Comparison of ENCODE assay signal across 1 cellular context in the genomic region with DNA sequence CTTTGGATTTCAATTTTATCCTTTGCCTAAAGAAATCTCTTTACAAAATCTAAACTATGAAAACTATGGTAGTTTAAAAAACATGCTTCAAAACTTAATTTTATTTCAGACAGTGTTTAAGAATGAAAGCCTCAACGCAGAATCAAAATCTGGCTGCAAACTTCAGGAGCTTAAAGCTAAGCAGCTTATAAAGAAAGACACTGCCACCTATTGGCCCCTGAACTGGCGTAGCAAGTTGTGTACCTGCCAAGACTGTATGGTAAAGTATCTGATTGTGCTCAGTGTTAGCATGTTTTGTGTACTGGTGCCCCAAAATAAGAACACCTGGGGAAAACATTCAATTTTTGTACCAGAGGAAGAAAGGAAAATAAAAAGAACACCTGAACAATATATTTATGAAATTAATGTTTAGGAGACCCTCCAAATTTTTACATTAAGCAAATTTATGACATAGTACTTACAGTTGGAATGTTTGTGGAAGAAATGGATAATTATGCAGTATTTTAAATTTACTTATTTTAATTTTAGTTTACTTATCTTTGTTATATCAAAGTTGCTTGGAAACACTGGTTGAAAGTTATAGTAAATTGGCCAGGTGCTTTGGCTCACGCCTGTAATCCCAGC.
TF ChIP-seq lines count a peak whose summit lies in the region.

No MANE protein-coding gene starts in this region.

TF ChIP-seq in K562, 482 proteins besides CTCF, POLR2A, EP300 and RAD21:
- TF ChIP-seq HLTF (IDR thresholded peaks at IDR 0.05) (no peak), DEAF1 (CRISPR knock-in tag; IDR thresholded peaks at IDR 0.05) (peak; percentile 34; the same call in 1 of the 2 replicates), EHMT2 (IDR thresholded peaks at IDR 0.05) (no peak), RBM17 (IDR thresholded peaks at IDR 0.05; ENCODE audit: borderline replicate concordance, low read depth, low read length) (no peak)
- TF ChIP-seq, protein P1, sequence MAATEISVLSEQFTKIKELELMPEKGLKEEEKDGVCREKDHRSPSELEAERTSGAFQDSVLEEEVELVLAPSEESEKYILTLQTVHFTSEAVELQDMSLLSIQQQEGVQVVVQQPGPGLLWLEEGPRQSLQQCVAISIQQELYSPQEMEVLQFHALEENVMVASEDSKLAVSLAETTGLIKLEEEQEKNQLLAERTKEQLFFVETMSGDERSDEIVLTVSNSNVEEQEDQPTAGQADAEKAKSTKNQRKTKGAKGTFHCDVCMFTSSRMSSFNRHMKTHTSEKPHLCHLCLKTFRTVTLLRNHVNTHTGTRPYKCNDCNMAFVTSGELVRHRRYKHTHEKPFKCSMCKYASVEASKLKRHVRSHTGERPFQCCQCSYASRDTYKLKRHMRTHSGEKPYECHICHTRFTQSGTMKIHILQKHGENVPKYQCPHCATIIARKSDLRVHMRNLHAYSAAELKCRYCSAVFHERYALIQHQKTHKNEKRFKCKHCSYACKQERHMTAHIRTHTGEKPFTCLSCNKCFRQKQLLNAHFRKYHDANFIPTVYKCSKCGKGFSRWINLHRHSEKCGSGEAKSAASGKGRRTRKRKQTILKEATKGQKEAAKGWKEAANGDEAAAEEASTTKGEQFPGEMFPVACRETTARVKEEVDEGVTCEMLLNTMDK (IDR thresholded peaks at IDR 0.05; ENCODE audit: borderline replicate concordance, insufficient read depth, low read depth, low read length, poor library complexity, severe bottlenecking): no peak
- TF ChIP-seq, protein P2, sequence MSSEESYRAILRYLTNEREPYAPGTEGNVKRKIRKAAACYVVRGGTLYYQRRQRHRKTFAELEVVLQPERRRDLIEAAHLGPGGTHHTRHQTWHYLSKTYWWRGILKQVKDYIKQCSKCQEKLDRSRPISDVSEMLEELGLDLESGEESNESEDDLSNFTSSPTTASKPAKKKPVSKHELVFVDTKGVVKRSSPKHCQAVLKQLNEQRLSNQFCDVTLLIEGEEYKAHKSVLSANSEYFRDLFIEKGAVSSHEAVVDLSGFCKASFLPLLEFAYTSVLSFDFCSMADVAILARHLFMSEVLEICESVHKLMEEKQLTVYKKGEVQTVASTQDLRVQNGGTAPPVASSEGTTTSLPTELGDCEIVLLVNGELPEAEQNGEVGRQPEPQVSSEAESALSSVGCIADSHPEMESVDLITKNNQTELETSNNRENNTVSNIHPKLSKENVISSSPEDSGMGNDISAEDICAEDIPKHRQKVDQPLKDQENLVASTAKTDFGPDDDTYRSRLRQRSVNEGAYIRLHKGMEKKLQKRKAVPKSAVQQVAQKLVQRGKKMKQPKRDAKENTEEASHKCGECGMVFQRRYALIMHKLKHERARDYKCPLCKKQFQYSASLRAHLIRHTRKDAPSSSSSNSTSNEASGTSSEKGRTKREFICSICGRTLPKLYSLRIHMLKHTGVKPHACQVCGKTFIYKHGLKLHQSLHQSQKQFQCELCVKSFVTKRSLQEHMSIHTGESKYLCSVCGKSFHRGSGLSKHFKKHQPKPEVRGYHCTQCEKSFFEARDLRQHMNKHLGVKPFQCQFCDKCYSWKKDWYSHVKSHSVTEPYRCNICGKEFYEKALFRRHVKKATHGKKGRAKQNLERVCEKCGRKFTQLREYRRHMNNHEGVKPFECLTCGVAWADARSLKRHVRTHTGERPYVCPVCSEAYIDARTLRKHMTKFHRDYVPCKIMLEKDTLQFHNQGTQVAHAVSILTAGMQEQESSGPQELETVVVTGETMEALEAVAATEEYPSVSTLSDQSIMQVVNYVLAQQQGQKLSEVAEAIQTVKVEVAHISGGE (CRISPR knock-in tag; IDR thresholded peaks at IDR 0.05): no peak
- TF ChIP-seq, protein P3, sequence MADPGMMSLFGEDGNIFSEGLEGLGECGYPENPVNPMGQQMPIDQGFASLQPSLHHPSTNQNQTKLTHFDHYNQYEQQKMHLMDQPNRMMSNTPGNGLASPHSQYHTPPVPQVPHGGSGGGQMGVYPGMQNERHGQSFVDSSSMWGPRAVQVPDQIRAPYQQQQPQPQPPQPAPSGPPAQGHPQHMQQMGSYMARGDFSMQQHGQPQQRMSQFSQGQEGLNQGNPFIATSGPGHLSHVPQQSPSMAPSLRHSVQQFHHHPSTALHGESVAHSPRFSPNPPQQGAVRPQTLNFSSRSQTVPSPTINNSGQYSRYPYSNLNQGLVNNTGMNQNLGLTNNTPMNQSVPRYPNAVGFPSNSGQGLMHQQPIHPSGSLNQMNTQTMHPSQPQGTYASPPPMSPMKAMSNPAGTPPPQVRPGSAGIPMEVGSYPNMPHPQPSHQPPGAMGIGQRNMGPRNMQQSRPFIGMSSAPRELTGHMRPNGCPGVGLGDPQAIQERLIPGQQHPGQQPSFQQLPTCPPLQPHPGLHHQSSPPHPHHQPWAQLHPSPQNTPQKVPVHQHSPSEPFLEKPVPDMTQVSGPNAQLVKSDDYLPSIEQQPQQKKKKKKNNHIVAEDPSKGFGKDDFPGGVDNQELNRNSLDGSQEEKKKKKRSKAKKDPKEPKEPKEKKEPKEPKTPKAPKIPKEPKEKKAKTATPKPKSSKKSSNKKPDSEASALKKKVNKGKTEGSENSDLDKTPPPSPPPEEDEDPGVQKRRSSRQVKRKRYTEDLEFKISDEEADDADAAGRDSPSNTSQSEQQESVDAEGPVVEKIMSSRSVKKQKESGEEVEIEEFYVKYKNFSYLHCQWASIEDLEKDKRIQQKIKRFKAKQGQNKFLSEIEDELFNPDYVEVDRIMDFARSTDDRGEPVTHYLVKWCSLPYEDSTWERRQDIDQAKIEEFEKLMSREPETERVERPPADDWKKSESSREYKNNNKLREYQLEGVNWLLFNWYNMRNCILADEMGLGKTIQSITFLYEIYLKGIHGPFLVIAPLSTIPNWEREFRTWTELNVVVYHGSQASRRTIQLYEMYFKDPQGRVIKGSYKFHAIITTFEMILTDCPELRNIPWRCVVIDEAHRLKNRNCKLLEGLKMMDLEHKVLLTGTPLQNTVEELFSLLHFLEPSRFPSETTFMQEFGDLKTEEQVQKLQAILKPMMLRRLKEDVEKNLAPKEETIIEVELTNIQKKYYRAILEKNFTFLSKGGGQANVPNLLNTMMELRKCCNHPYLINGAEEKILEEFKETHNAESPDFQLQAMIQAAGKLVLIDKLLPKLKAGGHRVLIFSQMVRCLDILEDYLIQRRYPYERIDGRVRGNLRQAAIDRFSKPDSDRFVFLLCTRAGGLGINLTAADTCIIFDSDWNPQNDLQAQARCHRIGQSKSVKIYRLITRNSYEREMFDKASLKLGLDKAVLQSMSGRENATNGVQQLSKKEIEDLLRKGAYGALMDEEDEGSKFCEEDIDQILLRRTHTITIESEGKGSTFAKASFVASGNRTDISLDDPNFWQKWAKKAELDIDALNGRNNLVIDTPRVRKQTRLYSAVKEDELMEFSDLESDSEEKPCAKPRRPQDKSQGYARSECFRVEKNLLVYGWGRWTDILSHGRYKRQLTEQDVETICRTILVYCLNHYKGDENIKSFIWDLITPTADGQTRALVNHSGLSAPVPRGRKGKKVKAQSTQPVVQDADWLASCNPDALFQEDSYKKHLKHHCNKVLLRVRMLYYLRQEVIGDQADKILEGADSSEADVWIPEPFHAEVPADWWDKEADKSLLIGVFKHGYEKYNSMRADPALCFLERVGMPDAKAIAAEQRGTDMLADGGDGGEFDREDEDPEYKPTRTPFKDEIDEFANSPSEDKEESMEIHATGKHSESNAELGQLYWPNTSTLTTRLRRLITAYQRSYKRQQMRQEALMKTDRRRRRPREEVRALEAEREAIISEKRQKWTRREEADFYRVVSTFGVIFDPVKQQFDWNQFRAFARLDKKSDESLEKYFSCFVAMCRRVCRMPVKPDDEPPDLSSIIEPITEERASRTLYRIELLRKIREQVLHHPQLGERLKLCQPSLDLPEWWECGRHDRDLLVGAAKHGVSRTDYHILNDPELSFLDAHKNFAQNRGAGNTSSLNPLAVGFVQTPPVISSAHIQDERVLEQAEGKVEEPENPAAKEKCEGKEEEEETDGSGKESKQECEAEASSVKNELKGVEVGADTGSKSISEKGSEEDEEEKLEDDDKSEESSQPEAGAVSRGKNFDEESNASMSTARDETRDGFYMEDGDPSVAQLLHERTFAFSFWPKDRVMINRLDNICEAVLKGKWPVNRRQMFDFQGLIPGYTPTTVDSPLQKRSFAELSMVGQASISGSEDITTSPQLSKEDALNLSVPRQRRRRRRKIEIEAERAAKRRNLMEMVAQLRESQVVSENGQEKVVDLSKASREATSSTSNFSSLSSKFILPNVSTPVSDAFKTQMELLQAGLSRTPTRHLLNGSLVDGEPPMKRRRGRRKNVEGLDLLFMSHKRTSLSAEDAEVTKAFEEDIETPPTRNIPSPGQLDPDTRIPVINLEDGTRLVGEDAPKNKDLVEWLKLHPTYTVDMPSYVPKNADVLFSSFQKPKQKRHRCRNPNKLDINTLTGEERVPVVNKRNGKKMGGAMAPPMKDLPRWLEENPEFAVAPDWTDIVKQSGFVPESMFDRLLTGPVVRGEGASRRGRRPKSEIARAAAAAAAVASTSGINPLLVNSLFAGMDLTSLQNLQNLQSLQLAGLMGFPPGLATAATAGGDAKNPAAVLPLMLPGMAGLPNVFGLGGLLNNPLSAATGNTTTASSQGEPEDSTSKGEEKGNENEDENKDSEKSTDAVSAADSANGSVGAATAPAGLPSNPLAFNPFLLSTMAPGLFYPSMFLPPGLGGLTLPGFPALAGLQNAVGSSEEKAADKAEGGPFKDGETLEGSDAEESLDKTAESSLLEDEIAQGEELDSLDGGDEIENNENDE (IDR thresholded peaks at IDR 0.05; ENCODE audit: low read depth, low read length): no peak
TF ChIP-seq in K562: peak in this region for 1.
